In genomic region chr5:132774406-132774805, GRCh38 we compare ENCODE assay signal across 2 cellular contexts.
TF ChIP-seq lines count a peak whose summit lies in the region.

No MANE protein-coding gene starts in this region.

TF ChIP-seq in HEK293, 187 proteins besides CTCF, POLR2A, EP300 and RAD21:
- no peak for TF ChIP-seq ZNF133 (tag by site-specific recombination; IDR thresholded peaks at IDR 0.05)
- TF ChIP-seq PRDM1 (tag by site-specific recombination; IDR thresholded peaks at IDR 0.05): no peak
- TF ChIP-seq ZFHX2 (tag by site-specific recombination; conservative IDR thresholded peaks at IDR 0.05): 0 out of 2 replicates have a peak, but pooled peaks have one; percentile 6
- no peak for TF ChIP-seq PRDM10 (tag by site-specific recombination; IDR thresholded peaks at IDR 0.05)
- TF ChIP-seq SALL2 (tag by site-specific recombination; IDR thresholded peaks at IDR 0.05; ENCODE audit: borderline replicate concordance): no peak
- TF ChIP-seq ZNF610 (tag by site-specific recombination; IDR thresholded peaks at IDR 0.05; ENCODE audit: borderline replicate concordance): no peak
TF ChIP-seq in HEK293: peak in this region for 1.

TF ChIP-seq in HepG2, 621 proteins besides CTCF, POLR2A, EP300 and RAD21:
- TF ChIP-seq SALL1 (CRISPR knock-in tag; IDR thresholded peaks at IDR 0.05) (no peak), ZBTB46 (CRISPR knock-in tag; IDR thresholded peaks at IDR 0.05; ENCODE audit: borderline replicate concordance) (no peak), DDIT3 (CRISPR knock-in tag; IDR thresholded peaks at IDR 0.05) (no peak), IRF2 (CRISPR knock-in tag; IDR thresholded peaks at IDR 0.05) (no peak)
TF ChIP-seq in HepG2: peak in this region for 0.
